Comparison of ENCODE assay signal across 1 cellular context in the genomic region with DNA sequence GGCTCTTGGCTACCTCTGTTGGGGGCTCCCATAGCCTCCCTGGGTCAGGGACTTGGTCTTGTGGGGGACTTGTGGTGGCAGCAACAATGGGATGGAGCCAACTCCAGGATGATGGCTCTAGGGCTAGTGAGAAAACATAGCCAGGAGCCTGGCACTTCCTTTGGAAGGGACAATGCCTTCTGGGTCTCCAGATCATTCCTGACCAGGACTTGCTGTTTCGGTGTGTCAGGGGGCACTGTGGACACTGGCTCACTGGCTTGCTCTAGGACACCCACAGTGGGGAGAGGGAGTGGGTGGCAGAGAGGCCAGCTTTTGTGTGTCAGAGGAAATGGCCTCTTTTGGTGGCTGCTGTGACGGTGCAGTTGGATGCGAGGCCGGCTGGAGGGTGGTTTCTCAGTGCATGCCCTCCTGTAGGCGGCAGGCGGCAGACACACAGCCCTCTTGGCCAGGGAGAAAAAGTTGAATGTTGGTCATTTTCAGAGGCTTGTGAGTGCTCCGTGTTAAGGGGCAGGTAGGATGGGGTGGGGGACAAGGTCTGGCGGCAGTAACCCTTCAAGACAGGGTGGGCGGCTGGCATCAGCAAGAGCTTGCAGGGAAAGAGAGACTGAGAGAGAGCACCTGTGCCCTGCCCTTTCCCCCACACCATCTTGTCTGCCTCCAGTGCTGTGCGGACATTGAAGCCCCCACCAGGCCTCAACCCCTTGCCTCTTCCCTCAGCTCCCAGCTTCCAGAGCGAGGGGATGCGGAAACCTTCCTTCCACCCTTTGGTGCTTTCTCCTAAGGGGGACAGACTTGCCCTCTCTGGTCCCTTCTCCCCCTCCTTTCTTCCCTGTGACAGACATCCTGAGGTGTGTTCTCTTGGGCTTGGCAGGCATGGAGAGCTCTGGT.
TF ChIP-seq lines count a peak whose summit lies in the region.

No MANE protein-coding gene starts in this region.

TF ChIP-seq in IMR-90, 13 proteins besides CTCF, POLR2A, EP300 and RAD21:
- TF ChIP-seq MAZ (IDR thresholded peaks at IDR 0.05; ENCODE audit: borderline replicate concordance, low read depth, low read length) (no peak), USF2 (IDR thresholded peaks at IDR 0.05; ENCODE audit: low read depth, low read length) (no peak), SMC3 (IDR thresholded peaks at IDR 0.05; ENCODE audit: low read depth, low read length) (no peak), FOS (IDR thresholded peaks at IDR 0.05; ENCODE audit: low read depth, low read length) (no peak), MXI1 (IDR thresholded peaks at IDR 0.05; ENCODE audit: borderline replicate concordance, low read depth, low read length) (no peak), MAFK (IDR thresholded peaks at IDR 0.05; ENCODE audit: low read depth, low read length) (no peak), CEBPB (IDR thresholded peaks at IDR 0.05; ENCODE audit: low read depth, low read length) (no peak), RFX5 (IDR thresholded peaks at IDR 0.05; ENCODE audit: low read depth, low read length) (no peak), RCOR1 (IDR thresholded peaks at IDR 0.05; ENCODE audit: insufficient replicate concordance, low read length) (no peak), CHD1 (IDR thresholded peaks at IDR 0.05; ENCODE audit: low read depth, low read length) (no peak), NFE2L2 (IDR thresholded peaks at IDR 0.05; ENCODE audit: low read depth, low read length) (no peak), BHLHE40 (IDR thresholded peaks at IDR 0.05; ENCODE audit: low read depth, low read length) (no peak)
- TF ChIP-seq, protein P1, sequence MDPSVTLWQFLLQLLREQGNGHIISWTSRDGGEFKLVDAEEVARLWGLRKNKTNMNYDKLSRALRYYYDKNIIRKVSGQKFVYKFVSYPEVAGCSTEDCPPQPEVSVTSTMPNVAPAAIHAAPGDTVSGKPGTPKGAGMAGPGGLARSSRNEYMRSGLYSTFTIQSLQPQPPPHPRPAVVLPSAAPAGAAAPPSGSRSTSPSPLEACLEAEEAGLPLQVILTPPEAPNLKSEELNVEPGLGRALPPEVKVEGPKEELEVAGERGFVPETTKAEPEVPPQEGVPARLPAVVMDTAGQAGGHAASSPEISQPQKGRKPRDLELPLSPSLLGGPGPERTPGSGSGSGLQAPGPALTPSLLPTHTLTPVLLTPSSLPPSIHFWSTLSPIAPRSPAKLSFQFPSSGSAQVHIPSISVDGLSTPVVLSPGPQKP (IDR thresholded peaks at IDR 0.05; ENCODE audit: borderline replicate concordance, low read depth, low read length): no peak
